Comparison of ENCODE assay signal across 15 cellular contexts in the genomic region with DNA sequence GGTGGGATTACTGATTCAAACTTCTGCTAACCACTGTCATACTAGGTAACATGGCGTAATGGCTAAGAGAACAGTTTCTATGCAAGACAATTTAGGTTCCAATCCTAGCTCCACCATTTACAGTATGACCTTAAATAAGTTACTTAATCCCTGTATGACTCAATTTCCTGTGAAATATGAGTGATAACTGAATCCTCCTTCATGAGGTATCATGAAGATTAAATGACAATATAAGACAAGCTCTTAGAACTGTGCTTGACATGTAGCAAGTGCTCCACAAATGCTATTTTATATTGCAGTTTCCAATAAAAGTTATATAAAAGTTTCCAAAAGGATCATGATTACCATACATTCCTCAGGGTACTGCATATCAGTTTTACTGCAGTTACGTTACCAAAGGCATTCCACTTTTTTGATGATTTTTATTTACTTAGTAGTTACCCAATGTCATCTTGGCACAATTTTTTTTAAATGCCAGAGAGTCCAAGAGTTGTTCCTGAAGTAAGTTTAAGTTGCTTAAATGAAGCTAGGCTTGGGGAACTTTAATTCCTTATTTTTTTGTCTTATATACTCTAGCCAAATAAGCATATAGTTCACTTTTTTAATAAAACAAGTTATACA. TPM values are rescaled to one million over a fixed set of nuclear protein-coding genes. Genes with fewer than 3 reads are reported as not detected.
DNase-seq lines count a peak whose midpoint lies in the region; ATAC-seq and TF ChIP-seq lines count a peak whose summit lies in the region.
"Had no signal": no experiment of that assay in that cellular context is flagged by ENCODE, and none has a peak within 500 bp of the region (broad histone marks: within the 10 kb centered on the region; RNA-seq: fewer than 3 reads in every experiment).

No MANE protein-coding gene starts in this region.

- no peaks in the 10 kb centered on the region for H3K27me3 ChIP-seq in A673 (replicated peaks; ENCODE audit: insufficient read depth, low read depth, low read length, poor library complexity)

- H3K4me1 ChIP-seq in A673 (ENCODE audit: insufficient read depth, low read length, poor library complexity, severe bottlenecking) = peaks cover 28% of the 10 kb centered on the region

- no peaks in the 10 kb centered on the region for H3K36me3 ChIP-seq in A673 (ENCODE audit: insufficient read depth, low read length, poor library complexity, severe bottlenecking)

- peak; percentile 51 for DNase-seq in A673 (ENCODE audit: low spot score)
- peak; percentile 77 for DNase-seq in ELR (ENCODE audit: low read depth)
- DNase-seq in RPMI7951 (ENCODE audit: low read depth) = peak; percentile 15
- DNase-seq in fibroblast of pulmonary artery (ENCODE audit: low read depth) = peak; percentile 65
- no peak for DNase-seq in NCI-H2171 treated with DMSO at 0.1 percent for 48 hours (lab: John Stamatoyannopoulos, UW)
- DNase-seq: activated T-cell treated with anti-CD3 and anti-CD28 coated beads, Interleukin-2, amount 50 U/mL, for 1 hour; C1 segment of cervical spinal cord; effector CD8-positive, alpha-beta T cell; GDM1; GOT3; naive thymus-derived CD8-positive, alpha-beta T cell; NK-92 treated with Interleukin-12 subunit alpha and Interleukin-12 subunit beta, amount 100 ng/mL, for 24 hours had no signal

- BruUV-seq in A673 (replicated peaks; lab: Mats Ljungman, UMichigan) = no TSS peak

- CTCF ChIA-PET in A673 (lab: Charles Lee) = no interaction called here

- no peak overlapping the region for H3K4me3 ChIP-seq in A673 (ENCODE audit: low read depth, low read length, poor library complexity, severe bottlenecking)
- no peak overlapping the region for H3K4me3 ChIP-seq in fibroblast of pulmonary artery (replicated peaks; ENCODE audit: low read depth, low read length)

- no peak overlapping the region for H3K27ac ChIP-seq in A673 (ENCODE audit: low read depth, low read length, poor library complexity, severe bottlenecking)

- POLR2A ChIA-PET in A673 (lab: Charles Lee; ENCODE audit: low non-redundant PET) = interaction anchor here (0.9 kb wide), 1 partner anchor 569 kb away, joined by 3 read pairs; no protein-coding TSS in a partner anchor

- intact Hi-C loops in A673 (cut with micrococcal nuclease; ENCODE audit: unreplicated experiment) = no loop called here

- TF ChIP-seq CTCF in A673 (conservative IDR thresholded peaks at IDR 0.05; ENCODE audit: low read depth, low read length) (no peak), fibroblast of pulmonary artery (IDR thresholded peaks at IDR 0.05; ENCODE audit: low read length, missing control alignments) (no peak)

- ATAC-seq in HG02840 (IDR thresholded peaks at IDR 0.05; ENCODE audit: low FRiP score, unreplicated experiment) = no peak
- no peak for ATAC-seq in GM19452 (IDR thresholded peaks at IDR 0.05; ENCODE audit: unreplicated experiment)
- no peak for ATAC-seq in GM18511 (IDR thresholded peaks at IDR 0.05; ENCODE audit: unreplicated experiment)
- ATAC-seq: naive thymus-derived CD8-positive, alpha-beta T cell had no signal

- H3K9me3 ChIP-seq in A673 (ENCODE audit: low read depth, low read length, poor library complexity, severe bottlenecking) = no peaks in the 10 kb centered on the region

RNA-seq across cellular contexts. Expression of gene DOCK4, which starts 7.1 kb away (rescaled TPM):
- 21.0 and 28.5 TPM in 2 replicates for total RNA-seq in A673 (2021)
- total RNA-seq in RPMI7951 (2014; rRNA removed; shearing (Covaris generic)) = 5.5 and 10.8 TPM in 2 replicates

RNA-seq across cellular contexts. Expression of gene ZNF277, which starts 7.3 kb away (rescaled TPM):
- 17.7 and 21.0 TPM in 2 replicates for total RNA-seq in A673 (2021)
- total RNA-seq in RPMI7951 (2014; rRNA removed; shearing (Covaris generic)) = 25.4 and 34.5 TPM in 2 replicates
